In the genomic region with DNA sequence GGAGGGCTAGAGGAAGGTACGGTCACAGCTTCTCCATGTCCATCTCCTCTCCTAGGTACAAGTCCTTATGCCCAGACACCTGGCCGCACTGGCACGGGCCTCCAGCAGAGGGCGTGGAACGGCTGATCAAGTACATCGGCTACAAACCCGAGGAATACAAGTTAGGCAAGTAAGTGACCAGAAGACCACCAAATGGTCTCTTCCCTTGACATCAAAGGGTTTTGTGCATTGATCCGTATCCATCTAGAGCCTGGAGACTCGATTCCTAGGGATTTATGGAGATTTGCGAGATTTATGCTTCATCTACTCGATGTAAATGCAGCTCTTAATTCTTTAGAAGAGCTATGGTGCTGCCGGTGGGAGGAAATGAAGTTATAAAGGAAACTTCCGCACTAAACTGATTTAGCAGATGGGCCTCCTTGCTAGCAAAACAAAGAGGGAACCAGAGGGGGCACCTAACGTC, we compare ENCODE assay signal across 8 cellular contexts. TPM values are rescaled to one million over a fixed set of nuclear protein-coding genes. Genes with fewer than 3 reads are reported as not detected.
DNase-seq lines count a peak whose midpoint lies in the region; ATAC-seq, FAIRE-seq and TF ChIP-seq lines count a peak whose summit lies in the region.

No MANE protein-coding gene starts in this region.

- H3K9me3 ChIP-seq in HEK293 (ENCODE audit: control insufficient read depth, insufficient read depth, low read depth, low read length) = no peaks in the 10 kb centered on the region
- no peaks in the 10 kb centered on the region for H3K9me3 ChIP-seq in HepG2 (ENCODE audit: low read length)

- H3K4me1 Mint-ChIP-seq in CD14-positive monocyte = peaks cover 3% of the 10 kb centered on the region
- peaks cover 5% of the 10 kb centered on the region for H3K4me1 Mint-ChIP-seq in activated CD4-positive, alpha-beta T cell treated with anti-CD3 and anti-CD28 coated beads for 36 hours

- TF ChIP-seq EP300 in HepG2 (IDR thresholded peaks at IDR 0.05; ENCODE audit: low read depth in 2 of 2, low read length in 2 of 2) (no peak), HepG2 (CRISPR knock-in tag; IDR thresholded peaks at IDR 0.05; ENCODE audit: borderline replicate concordance) (no peak)

- WGBS in HepG2 (ENCODE audit: low lambda C conversion rate) = 9% methylated on average over 12 of the region's 14 CpGs

- ATAC-seq in activated CD4-positive, alpha-beta T cell treated with anti-CD3 and anti-CD28 coated beads for 36 hours = peak; percentile 86
- ATAC-seq in HepG2 (peak; percentile 92), HG02623 (IDR thresholded peaks at IDR 0.05; ENCODE audit: unreplicated experiment) (no peak)

- BruUV-seq in HepG2 (replicated peaks; lab: Mats Ljungman, UMichigan) = no TSS peak

- CTCF ChIA-PET in HEK293 (lab: Yijun Ruan, JAX) = interaction anchor here (0.6 to 3.6 kb wide), 41 partner anchors 8 to 1713 kb away, joined by 3 to 38 read pairs (median 4); a partner anchor contains a TSS
- CTCF ChIA-PET in activated CD4-positive, alpha-beta T cell treated with anti-CD3 and anti-CD28 coated beads for 36 hours (lab: Charles Lee) = interaction anchor here (0.6 to 2.0 kb wide), 26 partner anchors 10 to 725 kb away, joined by 3 to 10 read pairs (median 4); a partner anchor contains a TSS
- CTCF ChIA-PET in HepG2 (lab: Yijun Ruan, JAX; ENCODE audit: low intra/inter-chr PET ratio, low total read pairs) = no interaction called here

- no peaks in the 10 kb centered on the region for H3K79me2 ChIP-seq in HepG2 (ENCODE audit: insufficient read depth, low read length)

- in situ Hi-C loops in HepG2 (cut with HindIII; ENCODE audit: extremely low pct_ligation_motif_present, low pct_unique_long_range_greater_than_20kb) = no loop called here

- peak; percentile 32; the same call in 1 of the 2 replicates for TF ChIP-seq RAD21 in HepG2 (CRISPR knock-in tag; IDR thresholded peaks at IDR 0.05)

- H3K9me3 Mint-ChIP-seq in CD14-positive monocyte = peaks cover 0 to 5% (median 2%) of the 10 kb centered on the region in 7 donors
- H3K9me3 Mint-ChIP-seq in activated CD4-positive, alpha-beta T cell treated with anti-CD3 and anti-CD28 coated beads for 36 hours (ENCODE audit: low read depth) = no peaks in the 10 kb centered on the region

- POLR2A ChIA-PET in HEK293 (lab: Yijun Ruan, JAX) = interaction anchor here (0.5 to 1.5 kb wide), 2 partner anchors 44 to 72 kb away, joined by 3 to 6 read pairs; a partner anchor contains a TSS
- POLR2A ChIA-PET in activated CD4-positive, alpha-beta T cell treated with anti-CD3 and anti-CD28 coated beads for 36 hours (lab: Charles Lee) = interaction anchor here (0.5 kb wide), 1 partner anchor 16 kb away, joined by 4 read pairs; no protein-coding TSS in a partner anchor
- POLR2A ChIA-PET in HepG2 (lab: Yijun Ruan, JAX) = interaction anchor here (0.9 to 1.4 kb wide), 2 partner anchors 45 to 316 kb away, joined by 3 read pairs; a partner anchor contains a TSS

- intact Hi-C loops in CD14-positive monocyte (cut with micrococcal nuclease) (no loop called here), HepG2 (cut with micrococcal nuclease; ENCODE audit: unreplicated experiment) (loop anchor here (1.0 to 2.0 kb wide), 2 partner anchors 44 to 344 kb away; a partner anchor contains a TSS)
- intact Hi-C loops in activated CD4-positive, alpha-beta T cell treated with anti-CD3 and anti-CD28 coated beads for 36 hours (cut with DNase I, micrococcal nuclease) = loop anchor here (1.0 to 5.0 kb wide), 5 partner anchors 44 to 447 kb away; a partner anchor contains a TSS

- no peak overlapping the region for H3K27ac Mint-ChIP-seq in CD14-positive monocyte
- no peak overlapping the region for H3K27ac Mint-ChIP-seq in activated CD4-positive, alpha-beta T cell treated with anti-CD3 and anti-CD28 coated beads for 36 hours

- H3K4me1 ChIP-seq in HEK293 (ENCODE audit: control insufficient read depth, insufficient read depth, low read length) (no peaks in the 10 kb centered on the region), HepG2 (ENCODE audit: insufficient read depth, low read length) (peaks cover 28% of the 10 kb centered on the region)

- TF ChIP-seq POLR2A in HepG2 (IDR thresholded peaks at IDR 0.05; ENCODE audit: insufficient read depth in 1 of 2, low read depth in 2 of 2, low read length in 2 of 2) = no peak

- peak; percentile 65 for DNase-seq in CD14-positive monocyte (ENCODE audit: low spot score)
- DNase-seq in NCI-H460 (ENCODE audit: extremely low read depth, low read depth) = peak; percentile 79
- DNase-seq in activated CD4-positive, alpha-beta T cell treated with anti-CD3 and anti-CD28 coated beads for 36 hours = peak; percentile 92
- peak; percentile 76 for DNase-seq in cerebellar cortex (ENCODE audit: low spot score)
- peak; percentile 69 for DNase-seq in HepG2 (ENCODE audit: low spot score)
- DNase-seq in stimulated activated CD4-positive, alpha-beta T cell treated with anti-CD3 and anti-CD28 coated beads, Interleukin-4, amount 100 ng/mL, for 4 hours = peak; percentile 64 to 71

- no peaks in the 10 kb centered on the region for H4K20me1 ChIP-seq in HepG2 (ENCODE audit: insufficient read depth, low read length)

- H3K4me3 ChIP-seq in HEK293 (ENCODE audit: low read depth, low read length) = no peak overlapping the region
- H3K4me3 ChIP-seq in HepG2 (replicated peaks in 1 of 3; ENCODE audit: insufficient read depth in 1 of 3, low read depth in 2 of 3, low read length in 3 of 3) = peak overlapping the region in 1 of 3 experiments; percentile 52; a peak in 2 of 6 replicates

- FAIRE-seq in HepG2 (lab: Jason Lieb, UNC) = peak; percentile 83

- peak overlapping the region; percentile 79 for H2AFZ ChIP-seq in HepG2 (ENCODE audit: low read length)

- H3K27me3 Mint-ChIP-seq in CD14-positive monocyte (ENCODE audit: low read depth in 3 of 3) = peaks cover 0 to 6% (median 5%) of the 10 kb centered on the region in 3 donors
- no peaks in the 10 kb centered on the region for H3K27me3 Mint-ChIP-seq in activated CD4-positive, alpha-beta T cell treated with anti-CD3 and anti-CD28 coated beads for 36 hours

- H3K4me2 ChIP-seq in HepG2 (ENCODE audit: low read depth, low read length) = peak overlapping the region; percentile 76

- no peak overlapping the region for H3K9ac ChIP-seq in HepG2 (ENCODE audit: insufficient read depth, low read depth, low read length)

- TF ChIP-seq CTCF in CD14-positive monocyte (IDR thresholded peaks at IDR 0.05) = peak; percentile 83
- TF ChIP-seq CTCF in HEK293 (tag by site-specific recombination; IDR thresholded peaks at IDR 0.05) = peak; percentile 64
- TF ChIP-seq CTCF in HepG2 (CRISPR knock-in tag; IDR thresholded peaks at IDR 0.05) = peak; percentile 92

- no peaks in the 10 kb centered on the region for H3K36me3 Mint-ChIP-seq in CD14-positive monocyte
- H3K36me3 Mint-ChIP-seq in activated CD4-positive, alpha-beta T cell treated with anti-CD3 and anti-CD28 coated beads for 36 hours (ENCODE audit: low read depth) = no peaks in the 10 kb centered on the region

- H3K27ac ChIP-seq in HEK293 (ENCODE audit: extremely low read depth, low read depth, low read length) = no peak overlapping the region
- no peak overlapping the region for H3K27ac ChIP-seq in HepG2 (ENCODE audit: extremely low read length, insufficient read depth, low read length)

- peaks cover 0 to 4% of the 10 kb centered on the region in 2 experiments; a peak in 1 of 5 replicates for H3K27me3 ChIP-seq in HepG2 (ENCODE audit: control insufficient read depth in 1 of 2, insufficient read depth in 2 of 2, low read length in 2 of 2)

- no peak overlapping the region for H3K4me3 Mint-ChIP-seq in CD14-positive monocyte
- no peak overlapping the region for H3K4me3 Mint-ChIP-seq in activated CD4-positive, alpha-beta T cell treated with anti-CD3 and anti-CD28 coated beads for 36 hours

- H3K36me3 ChIP-seq in HEK293 (ENCODE audit: control insufficient read depth in 2 of 2, insufficient read depth in 1 of 2, low read length in 2 of 2) (no peaks in the 10 kb centered on the region), HepG2 (replicated peaks in 1 of 2; ENCODE audit: control insufficient read depth in 1 of 2, insufficient read depth in 2 of 2, low read length in 2 of 2) (no peaks in the 10 kb centered on the region)

RNA-seq across cellular contexts. Expression of a gene that starts 44.2 kb away (rescaled TPM):
- polyA plus RNA-seq in CD14-positive monocyte (10 to 100 TPM; 20.0 to 21.0 TPM), HepG2 (2011; rRNA removed) (25.4 and 30.2 TPM in 2 replicates)
- total RNA-seq in NCI-H460 (2014; rRNA removed; shearing (Covaris generic)) = 15.2 and 22.6 TPM in 2 replicates
- 9.5 and 15.5 TPM in 2 replicates for polyA plus RNA-seq in NCI-H460 (2014; cell fraction: nucleus; rRNA removed)
- total RNA-seq in activated CD4-positive, alpha-beta T cell treated with anti-CD3 and anti-CD28 coated beads for 36 hours = 10 to 100 TPM; 42.0 to 46.3 TPM
- 6.9 and 12.5 TPM in 2 replicates for total RNA-seq in HepG2 (2016; rRNA removed; fragmentation: Illumina TruSeq; extraction: Trizol)
- 2.1 and 3.7 TPM in 2 replicates for total RNA-seq in HepG2 (2016; cell fraction: cytosol; rRNA removed; fragmentation: Illumina TruSeq; extraction: Trizol; ENCODE audit: low read depth)
- total RNA-seq in HepG2 (2016; cell fraction: insoluble cytoplasmic fraction; rRNA removed; fragmentation: Illumina TruSeq; extraction: Trizol) = 6.4 and 9.2 TPM in 2 replicates
- 5.5 and 5.7 TPM in 2 replicates for total RNA-seq in HepG2 (2016; cell fraction: membrane; rRNA removed; fragmentation: Illumina TruSeq; extraction: Trizol)
- total RNA-seq in HepG2 (2016; cell fraction: nucleus; rRNA removed; fragmentation: Illumina TruSeq; extraction: Trizol) = 11.5 and 12.2 TPM in 2 replicates
- polyA plus RNA-seq in HepG2 (2011; cell fraction: cytosol; rRNA removed) = 21.1 and 22.0 TPM in 2 replicates
- polyA plus RNA-seq in HepG2 (2011; cell fraction: nucleus; rRNA removed) = 28.4 and 32.1 TPM in 2 replicates
- 11.1 TPM in 2 replicates for polyA plus RNA-seq in HepG2 (2012)
- polyA plus RNA-seq in HepG2 (2016; cell fraction: cytosol; fragmentation: Illumina TruSeq; extraction: Trizol; ENCODE audit: low read depth) = 1.4 and 1.7 TPM in 2 replicates
- polyA plus RNA-seq in HepG2 (2016; cell fraction: insoluble cytoplasmic fraction; fragmentation: Illumina TruSeq; extraction: Trizol; ENCODE audit: low read depth) = 21.4 and 22.8 TPM in 2 replicates
- 4.0 and 4.6 TPM in 2 replicates for polyA plus RNA-seq in HepG2 (2016; cell fraction: membrane; fragmentation: Illumina TruSeq; extraction: Trizol; ENCODE audit: low read depth)
- 18.0 and 18.6 TPM in 2 replicates for polyA plus RNA-seq in HepG2 (2016; cell fraction: nucleus; fragmentation: Illumina TruSeq; extraction: Trizol; ENCODE audit: insufficient read depth, low read depth)
- 96.2 and 112 TPM in 2 replicates for polyA minus RNA-seq in HepG2 (2011; rRNA and poly(A)+ RNA removed; ENCODE audit: low replicate concordance)
- polyA minus RNA-seq in HepG2 (2011; cell fraction: cytosol; rRNA and poly(A)+ RNA removed) = 15.2 and 22.8 TPM in 2 replicates
- polyA minus RNA-seq in HepG2 (2011; cell fraction: nucleus; rRNA and poly(A)+ RNA removed) = 33.0 and 56.2 TPM in 2 replicates

RNA-seq across cellular contexts. Expression of a gene that starts 44.6 kb away (rescaled TPM):
- 10 to 100 TPM; 14.4 to 18.2 TPM for polyA plus RNA-seq in CD14-positive monocyte
- total RNA-seq in NCI-H460 (2014; rRNA removed; shearing (Covaris generic)) = 27.1 and 33.4 TPM in 2 replicates
- 20.8 and 29.1 TPM in 2 replicates for polyA plus RNA-seq in NCI-H460 (2014; cell fraction: nucleus; rRNA removed)
- total RNA-seq in activated CD4-positive, alpha-beta T cell treated with anti-CD3 and anti-CD28 coated beads for 36 hours = 10 to 100 TPM; 25.7 to 27.2 TPM
- total RNA-seq in HepG2 (2016; rRNA removed; fragmentation: Illumina TruSeq; extraction: Trizol) = 25.3 and 31.5 TPM in 2 replicates
- total RNA-seq in HepG2 (2016; cell fraction: cytosol; rRNA removed; fragmentation: Illumina TruSeq; extraction: Trizol; ENCODE audit: low read depth) = 30.2 and 32.0 TPM in 2 replicates
- 26.5 and 33.2 TPM in 2 replicates for total RNA-seq in HepG2 (2016; cell fraction: insoluble cytoplasmic fraction; rRNA removed; fragmentation: Illumina TruSeq; extraction: Trizol)
- total RNA-seq in HepG2 (2016; cell fraction: membrane; rRNA removed; fragmentation: Illumina TruSeq; extraction: Trizol) = 41.9 and 47.4 TPM in 2 replicates
- 27.6 and 29.3 TPM in 2 replicates for total RNA-seq in HepG2 (2016; cell fraction: nucleus; rRNA removed; fragmentation: Illumina TruSeq; extraction: Trizol)
- polyA plus RNA-seq in HepG2 (2011; rRNA removed) = 22.7 and 26.0 TPM in 2 replicates
- polyA plus RNA-seq in HepG2 (2011; cell fraction: cytosol; rRNA removed) = 14.5 and 17.1 TPM in 2 replicates
- 61.8 and 62.4 TPM in 2 replicates for polyA plus RNA-seq in HepG2 (2011; cell fraction: nucleus; rRNA removed)
- 11.8 and 14.4 TPM in 2 replicates for polyA plus RNA-seq in HepG2 (2012)
- 26.4 and 35.0 TPM in 2 replicates for polyA plus RNA-seq in HepG2 (2016; cell fraction: cytosol; fragmentation: Illumina TruSeq; extraction: Trizol; ENCODE audit: low read depth)
- 22.0 and 25.4 TPM in 2 replicates for polyA plus RNA-seq in HepG2 (2016; cell fraction: insoluble cytoplasmic fraction; fragmentation: Illumina TruSeq; extraction: Trizol; ENCODE audit: low read depth)
- polyA plus RNA-seq in HepG2 (2016; cell fraction: membrane; fragmentation: Illumina TruSeq; extraction: Trizol; ENCODE audit: low read depth) = 28.4 and 35.1 TPM in 2 replicates
- 28.2 and 30.2 TPM in 2 replicates for polyA plus RNA-seq in HepG2 (2016; cell fraction: nucleus; fragmentation: Illumina TruSeq; extraction: Trizol; ENCODE audit: insufficient read depth, low read depth)
- 27.1 and 49.0 TPM in 2 replicates for polyA minus RNA-seq in HepG2 (2011; rRNA and poly(A)+ RNA removed; ENCODE audit: low replicate concordance)
- polyA minus RNA-seq in HepG2 (2011; cell fraction: cytosol; rRNA and poly(A)+ RNA removed) = 13.7 and 15.7 TPM in 2 replicates
- 55.0 and 69.5 TPM in 2 replicates for polyA minus RNA-seq in HepG2 (2011; cell fraction: nucleus; rRNA and poly(A)+ RNA removed)

Comparison
In these comparisons a context has a peak if more than half of its experiments do, and no peak if none do; other contexts are left out.
1. intact Hi-C loops: an anchor here in activated CD4-positive, alpha-beta T cell treated with anti-CD3 and anti-CD28 coated beads for 36 hours (1.0 to 5.0 kb wide) and HepG2 (1.0 to 2.0 kb wide); none called in CD14-positive monocyte.